ENCODE assay signal across 1 cellular context in genomic region chr5:180850434-180851078, GRCh38.
TF ChIP-seq lines count a peak whose summit lies in the region.

No MANE protein-coding gene starts in this region.

TF ChIP-seq in HepG2, 621 proteins besides CTCF, POLR2A, EP300 and RAD21:
- TF ChIP-seq NR2F6 (IDR thresholded peaks at IDR 0.05) (no peak), NR2F6 (CRISPR knock-in tag; IDR thresholded peaks at IDR 0.05) (no peak), KMT2A (CRISPR knock-in tag; IDR thresholded peaks at IDR 0.05) (no peak), HMG20B (CRISPR knock-in tag; conservative IDR thresholded peaks at IDR 0.05) (no peak), SRSF9 (IDR thresholded peaks at IDR 0.05; ENCODE audit: borderline replicate concordance, insufficient read depth, low read depth, low read length, poor library complexity, severe bottlenecking) (no peak), ERF (CRISPR knock-in tag; IDR thresholded peaks at IDR 0.05) (no peak), FOXO1 (CRISPR knock-in tag; IDR thresholded peaks at IDR 0.05) (no peak), CBX2 (IDR thresholded peaks at IDR 0.05; ENCODE audit: low read depth, low read length) (no peak), CBX2 (CRISPR knock-in tag; IDR thresholded peaks at IDR 0.05; ENCODE audit: low read depth) (no peak), RNF219 (CRISPR knock-in tag; IDR thresholded peaks at IDR 0.05) (no peak), ZBTB7B (CRISPR knock-in tag; IDR thresholded peaks at IDR 0.05) (no peak), CBFB (CRISPR knock-in tag; IDR thresholded peaks at IDR 0.05) (no peak)
- TF ChIP-seq, protein P1, sequence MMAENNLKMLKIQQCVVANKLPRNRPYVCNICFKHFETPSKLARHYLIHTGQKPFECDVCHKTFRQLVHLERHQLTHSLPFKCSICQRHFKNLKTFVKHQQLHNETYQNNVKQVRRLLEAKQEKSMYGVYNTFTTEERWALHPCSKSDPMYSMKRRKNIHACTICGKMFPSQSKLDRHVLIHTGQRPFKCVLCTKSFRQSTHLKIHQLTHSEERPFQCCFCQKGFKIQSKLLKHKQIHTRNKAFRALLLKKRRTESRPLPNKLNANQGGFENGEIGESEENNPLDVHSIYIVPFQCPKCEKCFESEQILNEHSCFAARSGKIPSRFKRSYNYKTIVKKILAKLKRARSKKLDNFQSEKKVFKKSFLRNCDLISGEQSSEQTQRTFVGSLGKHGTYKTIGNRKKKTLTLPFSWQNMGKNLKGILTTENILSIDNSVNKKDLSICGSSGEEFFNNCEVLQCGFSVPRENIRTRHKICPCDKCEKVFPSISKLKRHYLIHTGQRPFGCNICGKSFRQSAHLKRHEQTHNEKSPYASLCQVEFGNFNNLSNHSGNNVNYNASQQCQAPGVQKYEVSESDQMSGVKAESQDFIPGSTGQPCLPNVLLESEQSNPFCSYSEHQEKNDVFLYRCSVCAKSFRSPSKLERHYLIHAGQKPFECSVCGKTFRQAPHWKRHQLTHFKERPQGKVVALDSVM (CRISPR knock-in tag; IDR thresholded peaks at IDR 0.05), result no peak
- TF ChIP-seq, protein P2, sequence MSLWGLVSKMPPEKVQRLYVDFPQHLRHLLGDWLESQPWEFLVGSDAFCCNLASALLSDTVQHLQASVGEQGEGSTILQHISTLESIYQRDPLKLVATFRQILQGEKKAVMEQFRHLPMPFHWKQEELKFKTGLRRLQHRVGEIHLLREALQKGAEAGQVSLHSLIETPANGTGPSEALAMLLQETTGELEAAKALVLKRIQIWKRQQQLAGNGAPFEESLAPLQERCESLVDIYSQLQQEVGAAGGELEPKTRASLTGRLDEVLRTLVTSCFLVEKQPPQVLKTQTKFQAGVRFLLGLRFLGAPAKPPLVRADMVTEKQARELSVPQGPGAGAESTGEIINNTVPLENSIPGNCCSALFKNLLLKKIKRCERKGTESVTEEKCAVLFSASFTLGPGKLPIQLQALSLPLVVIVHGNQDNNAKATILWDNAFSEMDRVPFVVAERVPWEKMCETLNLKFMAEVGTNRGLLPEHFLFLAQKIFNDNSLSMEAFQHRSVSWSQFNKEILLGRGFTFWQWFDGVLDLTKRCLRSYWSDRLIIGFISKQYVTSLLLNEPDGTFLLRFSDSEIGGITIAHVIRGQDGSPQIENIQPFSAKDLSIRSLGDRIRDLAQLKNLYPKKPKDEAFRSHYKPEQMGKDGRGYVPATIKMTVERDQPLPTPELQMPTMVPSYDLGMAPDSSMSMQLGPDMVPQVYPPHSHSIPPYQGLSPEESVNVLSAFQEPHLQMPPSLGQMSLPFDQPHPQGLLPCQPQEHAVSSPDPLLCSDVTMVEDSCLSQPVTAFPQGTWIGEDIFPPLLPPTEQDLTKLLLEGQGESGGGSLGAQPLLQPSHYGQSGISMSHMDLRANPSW (CRISPR knock-in tag; IDR thresholded peaks at IDR 0.05; ENCODE audit: borderline replicate concordance), result no peak
